In genomic region chr1:40373323-40374283, GRCh38 we compare ENCODE assay signal across 8 cellular contexts. TPM values are rescaled to one million over a fixed set of nuclear protein-coding genes. Genes with fewer than 3 reads are reported as not detected.
DNase-seq lines count a peak whose midpoint lies in the region; ATAC-seq and TF ChIP-seq lines count a peak whose summit lies in the region.

SMAP2 (plus strand) TSS chr1:40373727; CDS start chr1:40374121, 394 bp downstream.

- H3K27me3 Mint-ChIP-seq in CD4-positive, alpha-beta memory T cell = peaks cover 0 to 6% of the 10 kb centered on the region in 2 donors

- CTCF ChIA-PET in CD4-positive, alpha-beta memory T cell (lab: Charles Lee; ENCODE audit: partially characterized antibody) = interaction anchor here (0.8 to 4.8 kb wide), 11 partner anchors 11 to 230 kb away, joined by 3 to 56 read pairs (median 9); no protein-coding TSS in a partner anchor

- DNase-seq in CD4-positive, alpha-beta memory T cell = peak; percentile 94 to 96 (median 96)
- DNase-seq in HS-5 (ENCODE audit: low read depth) = peak; percentile 67
- DNase-seq in NK-92 (lab: John Stamatoyannopoulos, UW; ENCODE audit: unreplicated experiment) = peak; percentile 74
- DNase-seq in activated CD8-positive, alpha-beta memory T cell treated with anti-CD3 and anti-CD28 coated beads for 1 hour (ENCODE audit: extremely low read depth in 1 of 2, low read depth in 1 of 2) = peak; percentile 87 to 90
- peak; percentile 97 for DNase-seq in lower lobe of right lung
- peak; percentile 93 to 96 (median 95) for DNase-seq in stimulated activated CD4-positive, alpha-beta T cell treated with anti-CD3 and anti-CD28 coated beads, TNF-alpha, amount 100 ng/mL, for 24 hours (ENCODE audit: low read depth in 3 of 3)

- peaks cover 31 to 67% (median 49%) of the 10 kb centered on the region in 4 donors for H3K4me1 Mint-ChIP-seq in CD4-positive, alpha-beta memory T cell

- H3K27me3 ChIP-seq in CD4-positive, alpha-beta memory T cell (ENCODE audit: insufficient read depth, low read length) = no peaks in the 10 kb centered on the region
- H3K27me3 ChIP-seq in ectodermal cell (ENCODE audit: control insufficient read depth, insufficient read depth, low read length, poor library complexity, severe bottlenecking) (peaks cover 9% of the 10 kb centered on the region), lower lobe of right lung (ENCODE audit: low read depth) (no peaks in the 10 kb centered on the region)

- H3K27ac ChIP-seq in CD4-positive, alpha-beta memory T cell (ENCODE audit: low read depth, low read length) = peak within 1 kb of the TSS; percentile 96
- no peak within 1 kb of the TSS for H3K27ac ChIP-seq in ectodermal cell (ENCODE audit: insufficient read depth, low read depth, low read length, poor library complexity, severe bottlenecking)
- H3K27ac ChIP-seq in lower lobe of right lung = peak within 1 kb of the TSS; percentile 94

- POLR2A ChIA-PET in CD4-positive, alpha-beta memory T cell (lab: Charles Lee; ENCODE audit: partially characterized antibody) = interaction anchor here (0.6 to 6.1 kb wide), 18 partner anchors 12 to 318 kb away, joined by 3 to 287 read pairs (median 6); partner anchors contain the start of genes EXO5, NFYC, RLF and ZMPSTE24

- H3K4me3 Mint-ChIP-seq in CD4-positive, alpha-beta memory T cell = peak within 1 kb of the TSS; percentile 98 to 100 (median 99)

- no peak for TF ChIP-seq CTCF in lower lobe of right lung (IDR thresholded peaks at IDR 0.05)

- intact Hi-C loops in CD4-positive, alpha-beta memory T cell (cut with micrococcal nuclease) = loop anchor here (5.0 kb wide), 1 partner anchor 34 kb away; no protein-coding TSS in a partner anchor
- intact Hi-C loops in lower lobe of right lung (cut with DNase I) = no loop called here

- H3K27ac Mint-ChIP-seq in CD4-positive, alpha-beta memory T cell = peak within 1 kb of the TSS; percentile 97 to 100 (median 99)

- WGBS in ectodermal cell, 2 experiments = 1 to 2% methylated on average over 63 to 65 of the region's 65 CpGs

- H3K4me3 ChIP-seq in CD4-positive, alpha-beta memory T cell (ENCODE audit: low read length in 2 of 2) = peak within 1 kb of the TSS; percentile 84 to 90
- H3K4me3 ChIP-seq in ectodermal cell (ENCODE audit: insufficient read depth, low read depth, low read length) (peak within 1 kb of the TSS; percentile 90), lower lobe of right lung (peak within 1 kb of the TSS; percentile 74)

- peak; percentile 80 for ATAC-seq in GM19467 (IDR thresholded peaks at IDR 0.05; ENCODE audit: unreplicated experiment)
- ATAC-seq in lower lobe of right lung = peak; percentile 99

- peaks cover 18 to 38% of the 10 kb centered on the region in 2 donors for H3K36me3 Mint-ChIP-seq in CD4-positive, alpha-beta memory T cell

- H3K9me3 Mint-ChIP-seq in CD4-positive, alpha-beta memory T cell = peaks cover 0 to 8% (median 0%) of the 10 kb centered on the region in 8 donors

- no peaks in the 10 kb centered on the region for H3K36me3 ChIP-seq in CD4-positive, alpha-beta memory T cell (ENCODE audit: insufficient read depth, low read length)
- H3K36me3 ChIP-seq in ectodermal cell (ENCODE audit: control insufficient read depth, insufficient read depth, low read length) (no peaks in the 10 kb centered on the region), lower lobe of right lung (no peaks in the 10 kb centered on the region)

- H3K9me3 ChIP-seq in CD4-positive, alpha-beta memory T cell (ENCODE audit: control insufficient read depth in 1 of 2, low read length in 2 of 2) = no peaks in the 10 kb centered on the region
- H3K9me3 ChIP-seq in ectodermal cell (ENCODE audit: control insufficient read depth, low read length) = no peaks in the 10 kb centered on the region
- H3K9me3 ChIP-seq in lower lobe of right lung = no peaks in the 10 kb centered on the region

- H3K4me1 ChIP-seq in CD4-positive, alpha-beta memory T cell (ENCODE audit: insufficient read depth, low read length) = peaks cover 45% of the 10 kb centered on the region
- H3K4me1 ChIP-seq in ectodermal cell (ENCODE audit: control insufficient read depth, insufficient read depth, low read length) (no peaks in the 10 kb centered on the region), lower lobe of right lung (peaks cover 34% of the 10 kb centered on the region)

RNA-seq across cellular contexts. Expression of gene SMAP2, which starts in this region (rescaled TPM):
- total RNA-seq in CD4-positive, alpha-beta memory T cell = 100 to 1,000 TPM; 123 TPM
- polyA plus RNA-seq in CD4-positive, alpha-beta memory T cell = 100 to 1,000 TPM; 258 to 358 TPM
- polyA plus RNA-seq in ectodermal cell (2013, experiment 1 of 4) = 14.8 TPM
- 13.7 TPM for polyA plus RNA-seq in ectodermal cell (2013, experiment 2 of 4)
- 9.2 TPM for polyA plus RNA-seq in ectodermal cell (2013, experiment 3 of 4)
- polyA plus RNA-seq in ectodermal cell (2013, experiment 4 of 4) = 11.1 TPM
- 72.8 TPM for total RNA-seq in lower lobe of right lung
